14 cellular contexts compared by ENCODE assay signal in the genomic region with DNA sequence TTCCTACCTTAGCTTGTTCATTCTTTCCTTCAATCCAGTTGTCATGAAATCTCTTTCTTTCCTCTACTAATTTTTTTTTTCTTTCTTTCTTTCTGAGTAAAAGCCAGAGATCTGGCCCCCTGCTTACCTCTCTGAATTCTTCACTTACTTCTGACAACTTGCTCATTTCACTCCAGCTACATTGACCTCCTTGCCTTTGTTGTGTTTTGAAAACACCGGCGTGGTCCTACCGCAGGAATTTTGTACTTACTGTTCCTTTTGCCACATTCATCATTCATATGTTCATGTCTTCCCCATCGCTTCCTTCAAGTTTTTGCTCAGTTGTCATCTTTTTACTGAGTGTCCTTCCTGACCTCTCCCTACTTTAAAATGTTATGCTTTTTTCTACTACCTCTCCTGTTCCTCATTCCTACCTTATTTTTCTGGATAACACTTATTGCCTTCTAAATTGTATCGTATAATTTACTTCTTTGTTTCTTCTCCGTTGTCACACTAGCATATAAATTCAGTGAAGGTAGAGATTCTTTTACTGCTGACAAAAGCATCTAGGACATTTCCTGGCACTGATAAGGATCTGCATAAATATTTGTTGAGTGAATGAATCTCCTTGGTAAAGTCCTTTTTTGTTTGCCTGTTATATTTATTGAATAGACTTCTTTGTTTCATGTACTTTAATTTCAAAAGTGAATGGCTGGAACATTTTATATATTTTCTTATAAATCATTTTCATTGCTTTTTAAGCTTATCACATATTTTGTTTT.
A peak's percentile ranks its signal among the peaks of the same experiment; 100 is the strongest.
DNase-seq lines count a peak whose midpoint lies in the region; ATAC-seq, FAIRE-seq and TF ChIP-seq lines count a peak whose summit lies in the region.
"Had no signal": no experiment of that assay in that cellular context is flagged by ENCODE, and none has a peak within 500 bp of the region (broad histone marks: within the 10 kb centered on the region; RNA-seq: fewer than 3 reads in every experiment).

No MANE protein-coding gene starts in this region.

- peak overlapping the region; percentile 31 for H3K27ac Mint-ChIP-seq in activated CD8-positive, alpha-beta memory T cell treated with anti-CD3 and anti-CD28 coated beads, Interleukin-2, amount 10 ng/mL, durations not matched to agents 7 days and 5 days

- DNase-seq in activated CD8-positive, alpha-beta memory T cell treated with anti-CD3 and anti-CD28 coated beads, Interleukin-2, amount 10 ng/mL, durations not matched to agents 7 days and 5 days, result no peak
- no peak for DNase-seq in activated CD8-positive, alpha-beta memory T cell treated with anti-CD3 and anti-CD28 coated beads for 24 hours
- peak in 1 of 2 experiments; percentile 54 for DNase-seq in SJSA1 (ENCODE audit: low read depth in 1 of 2, low spot score in 2 of 2)
- peak; percentile 27 for DNase-seq in dermis blood vessel endothelial cell
- DNase-seq in pancreas, result no peak
- DNase-seq in anterior cingulate cortex (lab: John Stamatoyannopoulos, UW), result no peak
- no peak for DNase-seq in SK-N-DZ (ENCODE audit: low spot score)
- DNase-seq: activated CD8-positive, alpha-beta memory T cell treated with anti-CD3 and anti-CD28 coated beads, Interleukin-2, amount 50 U/mL, for 4 hours; cerebellar nuclear complex; DMS79 treated with DMSO at 0.1 percent for 48 hours; NCI-H446 treated with DMSO at 0.1 percent for 48 hours; stimulated activated CD4-positive, alpha-beta T cell treated with anti-CD3 and anti-CD28 coated beads, Interleukin-2, amount 100 ng/mL, for 24 hours; uterus had no signal

- no peaks in the 10 kb centered on the region for H3K27me3 Mint-ChIP-seq in activated CD8-positive, alpha-beta memory T cell treated with anti-CD3 and anti-CD28 coated beads, Interleukin-2, amount 10 ng/mL, durations not matched to agents 7 days and 5 days

- ATAC-seq in activated CD8-positive, alpha-beta memory T cell treated with anti-CD3 and anti-CD28 coated beads, Interleukin-2, amount 10 ng/mL, durations not matched to agents 7 days and 5 days, result no peak
- ATAC-seq in pancreas (no peak), GM21381 (IDR thresholded peaks at IDR 0.05; ENCODE audit: unreplicated experiment) (no peak)

- peak; percentile 60 for FAIRE-seq in pancreas (lab: Jason Lieb, UNC)

- no peaks in the 10 kb centered on the region for H3K9me3 Mint-ChIP-seq in activated CD8-positive, alpha-beta memory T cell treated with anti-CD3 and anti-CD28 coated beads, Interleukin-2, amount 10 ng/mL, durations not matched to agents 7 days and 5 days (ENCODE audit: low read depth)

- no peak overlapping the region for H3K4me3 Mint-ChIP-seq in activated CD8-positive, alpha-beta memory T cell treated with anti-CD3 and anti-CD28 coated beads, Interleukin-2, amount 10 ng/mL, durations not matched to agents 7 days and 5 days

- WGBS in pancreas, 2 donors, result 88 to 91% methylated on average over 6 of the region's 6 CpGs

- H3K4me3 ChIP-seq in SJSA1 (no peak overlapping the region), pancreas (no peak overlapping the region)
- H3K4me3 ChIP-seq: uterus had no signal

- CTCF ChIA-PET in activated CD8-positive, alpha-beta memory T cell treated with anti-CD3 and anti-CD28 coated beads, Interleukin-2, amount 10 ng/mL, durations not matched to agents 7 days and 5 days (lab: Charles Lee), result interaction anchor here (2.6 kb wide), 1 partner anchor 10 kb away, joined by 9 read pairs; no protein-coding TSS in a partner anchor

- H3K27me3 ChIP-seq in SJSA1 (replicated peaks), result no peaks in the 10 kb centered on the region
- H3K27me3 ChIP-seq in pancreas, result no peaks in the 10 kb centered on the region
- H3K27me3 ChIP-seq: uterus had no signal

- peaks cover 42% of the 10 kb centered on the region for H3K36me3 ChIP-seq in SJSA1
- peaks cover 0 to 8% (median 0%) of the 10 kb centered on the region in 3 donors for H3K36me3 ChIP-seq in pancreas
- H3K36me3 ChIP-seq: uterus had no signal

- H3K9me3 ChIP-seq in SJSA1 (replicated peaks), result no peaks in the 10 kb centered on the region
- H3K9me3 ChIP-seq in pancreas, result no peaks in the 10 kb centered on the region
- H3K9me3 ChIP-seq: uterus had no signal

- peaks cover 65% of the 10 kb centered on the region for H3K4me1 Mint-ChIP-seq in activated CD8-positive, alpha-beta memory T cell treated with anti-CD3 and anti-CD28 coated beads, Interleukin-2, amount 10 ng/mL, durations not matched to agents 7 days and 5 days

- H3K27ac ChIP-seq in SJSA1 (peak overlapping the region; percentile 46), pancreas (no peak overlapping the region)

- no peak for TF ChIP-seq CTCF in pancreas (IDR thresholded peaks at IDR 0.05)

- intact Hi-C loops in pancreas (cut with DNase I), result no loop called here

- H3K4me1 ChIP-seq in SJSA1 (replicated peaks), result peaks cover 25% of the 10 kb centered on the region
- H3K4me1 ChIP-seq in pancreas, result peaks cover 0 to 8% (median 0%) of the 10 kb centered on the region in 3 donors
- H3K4me1 ChIP-seq: uterus had no signal

- peaks cover 66% of the 10 kb centered on the region for H3K36me3 Mint-ChIP-seq in activated CD8-positive, alpha-beta memory T cell treated with anti-CD3 and anti-CD28 coated beads, Interleukin-2, amount 10 ng/mL, durations not matched to agents 7 days and 5 days
